18 cellular contexts compared by ENCODE assay signal in genomic region chr9:92612292-92612691, GRCh38.
"Had no signal": no experiment of that assay in that cellular context is flagged by ENCODE, and none has a peak within 500 bp of the region (broad histone marks: within the 10 kb centered on the region; RNA-seq: fewer than 3 reads in every experiment).

No MANE protein-coding gene starts in this region.

- H3K9me3 ChIP-seq: heart left ventricle, transverse colon had no signal

- H3K4me1 Mint-ChIP-seq: activated naive CD8-positive, alpha-beta T cell treated with anti-CD3 and anti-CD28 coated beads, Interleukin-2, amount 10 ng/mL, durations not matched to agents 7 days and 5 days; naive thymus-derived CD4-positive, alpha-beta T cell had no signal

- H3K9me3 Mint-ChIP-seq: activated naive CD8-positive, alpha-beta T cell treated with anti-CD3 and anti-CD28 coated beads, Interleukin-2, amount 10 ng/mL, durations not matched to agents 7 days and 5 days; activated T-cell treated with anti-CD3 and anti-CD28 coated beads, Interleukin-2, amount 50 U/mL, for 4 hours; naive thymus-derived CD4-positive, alpha-beta T cell; T-helper 1 cell treated with Interleukin-12 subunit alpha and Interleukin-12 subunit beta and Interleukin-4 antibody, amounts not matched to agents 30 μg/mL and 1 μg/mL, for 36 hours had no signal

- H3K27me3 ChIP-seq: cardiac muscle cell, heart left ventricle, transverse colon had no signal

- H3K4me3 ChIP-seq: cardiac muscle cell, coronary artery, heart left ventricle, transverse colon had no signal

- ATAC-seq: activated T-cell treated with anti-CD3 and anti-CD28 coated beads, Interleukin-2, amount 50 U/mL, for 4 hours; left colon; naive thymus-derived CD4-positive, alpha-beta T cell had no signal

- H3K27ac Mint-ChIP-seq: activated naive CD8-positive, alpha-beta T cell treated with anti-CD3 and anti-CD28 coated beads, Interleukin-2, amount 10 ng/mL, durations not matched to agents 7 days and 5 days; T-helper 1 cell treated with Interleukin-12 subunit alpha and Interleukin-12 subunit beta and Interleukin-4 antibody, amounts not matched to agents 30 μg/mL and 1 μg/mL, for 36 hours had no signal

- H3K27ac ChIP-seq: cardiac muscle cell, coronary artery, transverse colon had no signal

- H3K4me3 Mint-ChIP-seq: activated naive CD8-positive, alpha-beta T cell treated with anti-CD3 and anti-CD28 coated beads, Interleukin-2, amount 10 ng/mL, durations not matched to agents 7 days and 5 days; activated T-cell treated with anti-CD3 and anti-CD28 coated beads, Interleukin-2, amount 50 U/mL, for 4 hours; naive thymus-derived CD4-positive, alpha-beta T cell; T-helper 1 cell treated with Interleukin-12 subunit alpha and Interleukin-12 subunit beta and Interleukin-4 antibody, amounts not matched to agents 30 μg/mL and 1 μg/mL, for 36 hours had no signal

- H3K36me3 ChIP-seq: transverse colon had no signal

- DNase-seq: activated CD4-positive, alpha-beta T cell treated with anti-CD3 and anti-CD28 coated beads, Interleukin-2, amount 50 U/mL, for 1 hour; activated effector memory CD4-positive, alpha-beta T cell treated with anti-CD3 and anti-CD28 coated beads, Interleukin-2, amount 50 U/mL, for 16 hours; activated naive CD8-positive, alpha-beta T cell treated with anti-CD3 and anti-CD28 coated beads, Interleukin-2, amount 10 ng/mL, durations not matched to agents 7 days and 5 days; activated T-cell treated with anti-CD3 and anti-CD28 coated beads, Interleukin-2, amount 50 U/mL, for 4 hours; aorta; effector CD8-positive, alpha-beta T cell; erythroblast; foreskin fibroblast; left colon; mammary epithelial cell; naive thymus-derived CD4-positive, alpha-beta T cell; SHP77 treated with DMSO at 0.1 percent for 48 hours; stimulated activated CD4-positive, alpha-beta T cell treated with anti-CD3 and anti-CD28 coated beads, Interleukin-4, amount 100 ng/mL, for 4 hours; transverse colon had no signal
